Comparison of ENCODE assay signal across 2 cellular contexts in genomic region chr18:36207969-36208368, GRCh38. TPM values are rescaled to one million over a fixed set of nuclear protein-coding genes. Genes with fewer than 3 reads are reported as not detected.
"Had no signal": no experiment of that assay in that cellular context is flagged by ENCODE, and none has a peak within 500 bp of the region (broad histone marks: within the 10 kb centered on the region; RNA-seq: fewer than 3 reads in every experiment).

No MANE protein-coding gene starts in this region.

RNA-seq across cellular contexts. Expression of gene MOCOS, which starts 20.7 kb away (rescaled TPM):
- total RNA-seq: OCI-LY7, SJCRH30 had no signal
